In genomic region chr13:33832872-33833271, GRCh38 we compare ENCODE assay signal across 1 cellular context.
TF ChIP-seq lines count a peak whose summit lies in the region.

No MANE protein-coding gene starts in this region.

TF ChIP-seq in GM12878, 131 proteins besides CTCF, POLR2A, EP300 and RAD21 (continued from another document):
- TF ChIP-seq STAT1 (conservative IDR thresholded peaks at IDR 0.05) = no peak
